Comparison of ENCODE assay signal across 11 cellular contexts in genomic region chr5:83965431-83965830, GRCh38.
"Had no signal": no experiment of that assay in that cellular context is flagged by ENCODE, and none has a peak within 500 bp of the region (broad histone marks: within the 10 kb centered on the region; RNA-seq: fewer than 3 reads in every experiment).

No MANE protein-coding gene starts in this region.

- H3K4me1 ChIP-seq: esophagus squamous epithelium, foreskin keratinocyte, sigmoid colon, suprapubic skin had no signal

- H3K4me3 Mint-ChIP-seq: natural killer cell had no signal

- H3K36me3 Mint-ChIP-seq: natural killer cell had no signal

- ATAC-seq: foreskin keratinocyte, natural killer cell had no signal

- H3K27ac ChIP-seq: brain microvascular endothelial cell, esophagus squamous epithelium, foreskin keratinocyte, sigmoid colon, suprapubic skin had no signal

- DNase-seq: activated CD4-positive, CD25-positive, alpha-beta regulatory T cell; activated naive CD4-positive, alpha-beta T cell treated with anti-CD3 and anti-CD28 coated beads, Interleukin-2, amount 50 U/mL, for 16 hours; brain microvascular endothelial cell; esophagus squamous epithelium; foreskin keratinocyte; head of caudate nucleus; natural killer cell; sigmoid colon; stimulated activated CD4-positive, alpha-beta T cell treated with anti-CD3 and anti-CD28 coated beads, Interleukin-12 subunit alpha, Interleukin-12 subunit beta, amount 100 ng/mL, for 4 hours; stimulated activated naive CD4-positive, alpha-beta T cell treated with Interleukin-2 at 50 U/mL for 16 hours had no signal

- H3K27me3 ChIP-seq: brain microvascular endothelial cell, esophagus squamous epithelium, foreskin keratinocyte, sigmoid colon, suprapubic skin had no signal

- H3K36me3 ChIP-seq: brain microvascular endothelial cell, esophagus squamous epithelium, sigmoid colon, suprapubic skin had no signal

- H3K4me1 Mint-ChIP-seq: natural killer cell had no signal

- H3K9me3 ChIP-seq: esophagus squamous epithelium, sigmoid colon, suprapubic skin had no signal

- H3K27ac Mint-ChIP-seq: natural killer cell had no signal

- H3K4me3 ChIP-seq: esophagus squamous epithelium, sigmoid colon, suprapubic skin had no signal
